In the genomic region with DNA sequence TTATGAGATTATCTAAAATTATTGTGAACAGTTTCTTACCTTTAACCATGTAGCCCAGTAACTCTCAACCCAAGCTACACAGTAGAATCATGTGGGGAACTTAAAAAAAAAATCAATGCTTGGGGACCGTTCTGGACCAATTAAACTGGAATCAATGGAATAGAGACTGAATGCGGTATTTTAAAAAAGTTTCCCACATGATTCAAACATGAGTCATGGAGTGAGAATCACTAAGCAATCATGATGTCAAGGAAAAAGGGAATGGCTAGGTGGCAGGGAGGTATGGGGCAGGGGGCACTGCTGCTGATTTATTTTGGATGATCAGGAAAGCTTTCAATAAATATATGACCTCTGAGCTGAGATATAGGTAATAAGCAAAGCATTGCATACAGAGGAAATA, we compare ENCODE assay signal across 1 cellular context.
A peak's percentile ranks its signal among the peaks of the same experiment; 100 is the strongest.
TF ChIP-seq lines count a peak whose summit lies in the region.

No MANE protein-coding gene starts in this region.

TF ChIP-seq in SK-N-SH, 30 proteins besides CTCF, POLR2A, EP300 and RAD21 (continued from another document):
- TF ChIP-seq PBX3 (IDR thresholded peaks at IDR 0.05) (peak; percentile 47; the same call in 1 of the 2 replicates), USF1 (IDR thresholded peaks at IDR 0.05; ENCODE audit: borderline replicate concordance, low read depth) (no peak), FOXJ3 (CRISPR knock-in tag; IDR thresholded peaks at IDR 0.05) (no peak), POLR2AphosphoS5 (IDR thresholded peaks at IDR 0.05; ENCODE audit: low read depth, low read length) (no peak), TAF1 (IDR thresholded peaks at IDR 0.05; ENCODE audit: borderline replicate concordance, low read depth, low read length) (no peak), JUND (IDR thresholded peaks at IDR 0.05) (peak; percentile 55), RCOR1 (IDR thresholded peaks at IDR 0.05; ENCODE audit: low read length) (no peak), TCF12 (IDR thresholded peaks at IDR 0.05) (no peak; the same call in 1 of the 2 replicates), MEF2A (IDR thresholded peaks at IDR 0.05; ENCODE audit: borderline replicate concordance, low read depth) (no peak), MXI1 (IDR thresholded peaks at IDR 0.05; ENCODE audit: low read depth, low read length) (no peak), ELF1 (IDR thresholded peaks at IDR 0.05) (no peak), CHD2 (IDR thresholded peaks at IDR 0.05; ENCODE audit: low read length, partially characterized antibody) (no peak), FOSL2 (IDR thresholded peaks at IDR 0.05; ENCODE audit: borderline replicate concordance, low read depth) (peak; percentile 70; the same call in 1 of the 2 replicates), YY1 (IDR thresholded peaks at IDR 0.05; ENCODE audit: low read depth) (no peak)
- TF ChIP-seq, protein P1, sequence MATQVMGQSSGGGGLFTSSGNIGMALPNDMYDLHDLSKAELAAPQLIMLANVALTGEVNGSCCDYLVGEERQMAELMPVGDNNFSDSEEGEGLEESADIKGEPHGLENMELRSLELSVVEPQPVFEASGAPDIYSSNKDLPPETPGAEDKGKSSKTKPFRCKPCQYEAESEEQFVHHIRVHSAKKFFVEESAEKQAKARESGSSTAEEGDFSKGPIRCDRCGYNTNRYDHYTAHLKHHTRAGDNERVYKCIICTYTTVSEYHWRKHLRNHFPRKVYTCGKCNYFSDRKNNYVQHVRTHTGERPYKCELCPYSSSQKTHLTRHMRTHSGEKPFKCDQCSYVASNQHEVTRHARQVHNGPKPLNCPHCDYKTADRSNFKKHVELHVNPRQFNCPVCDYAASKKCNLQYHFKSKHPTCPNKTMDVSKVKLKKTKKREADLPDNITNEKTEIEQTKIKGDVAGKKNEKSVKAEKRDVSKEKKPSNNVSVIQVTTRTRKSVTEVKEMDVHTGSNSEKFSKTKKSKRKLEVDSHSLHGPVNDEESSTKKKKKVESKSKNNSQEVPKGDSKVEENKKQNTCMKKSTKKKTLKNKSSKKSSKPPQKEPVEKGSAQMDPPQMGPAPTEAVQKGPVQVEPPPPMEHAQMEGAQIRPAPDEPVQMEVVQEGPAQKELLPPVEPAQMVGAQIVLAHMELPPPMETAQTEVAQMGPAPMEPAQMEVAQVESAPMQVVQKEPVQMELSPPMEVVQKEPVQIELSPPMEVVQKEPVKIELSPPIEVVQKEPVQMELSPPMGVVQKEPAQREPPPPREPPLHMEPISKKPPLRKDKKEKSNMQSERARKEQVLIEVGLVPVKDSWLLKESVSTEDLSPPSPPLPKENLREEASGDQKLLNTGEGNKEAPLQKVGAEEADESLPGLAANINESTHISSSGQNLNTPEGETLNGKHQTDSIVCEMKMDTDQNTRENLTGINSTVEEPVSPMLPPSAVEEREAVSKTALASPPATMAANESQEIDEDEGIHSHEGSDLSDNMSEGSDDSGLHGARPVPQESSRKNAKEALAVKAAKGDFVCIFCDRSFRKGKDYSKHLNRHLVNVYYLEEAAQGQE (IDR thresholded peaks at IDR 0.05; ENCODE audit: low read depth, low read length): no peak
